In genomic region chr16:5845046-5845445, GRCh38 we compare ENCODE assay signal across 19 cellular contexts.
DNase-seq lines count a peak whose midpoint lies in the region; ATAC-seq, FAIRE-seq and TF ChIP-seq lines count a peak whose summit lies in the region.
"Had no signal": no experiment of that assay in that cellular context is flagged by ENCODE, and none has a peak within 500 bp of the region (broad histone marks: within the 10 kb centered on the region; RNA-seq: fewer than 3 reads in every experiment).

No MANE protein-coding gene starts in this region.

- FAIRE-seq in bronchial epithelial cell (lab: Jason Lieb, UNC) (no peak), urothelium cell line (lab: Jason Lieb, UNC) (no peak)
- FAIRE-seq: GM12878, GM18507, H54 had no signal

- no peak for TF ChIP-seq POLR2A in prostate gland (IDR thresholded peaks at IDR 0.05)

- peak; percentile 41 for DNase-seq in NCI-H82 (lab: John Stamatoyannopoulos, UW)
- DNase-seq in NCI-H82 treated with DMSO at 0.1 percent for 48 hours (lab: John Stamatoyannopoulos, UW; ENCODE audit: unreplicated experiment) = no peak
- DNase-seq in RWPE2 (ENCODE audit: low spot score) = no peak
- DNase-seq in bronchial epithelial cell (ENCODE audit: low read depth) = peak; percentile 13
- DNase-seq in urothelium cell line (ENCODE audit: low spot score) = peak; percentile 44
- no peak for DNase-seq in amniotic stem cell (lab: John Stamatoyannopoulos, UW)
- DNase-seq in prostate gland (ENCODE audit: low spot score) = no peak
- DNase-seq in SJCRH30 = no peak
- DNase-seq: AML-193; Calu3; CD8-positive, alpha-beta memory T cell; DMS79; GM23248 had no signal

- H3K4me1 ChIP-seq in RWPE2 (ENCODE audit: insufficient read depth, poor library complexity, severe bottlenecking) (no peaks in the 10 kb centered on the region), prostate gland (replicated peaks) (no peaks in the 10 kb centered on the region), SJCRH30 (no peaks in the 10 kb centered on the region)
- H3K4me1 ChIP-seq: BLaER1 had no signal

- no peak for TF ChIP-seq CTCF in RWPE2 (IDR thresholded peaks at IDR 0.05; ENCODE audit: poor library complexity, severe bottlenecking)
- no peak for TF ChIP-seq CTCF in bronchial epithelial cell (IDR thresholded peaks at IDR 0.05; ENCODE audit: insufficient read depth, low read length, severe bottlenecking)
- no peak for TF ChIP-seq CTCF in prostate gland (IDR thresholded peaks at IDR 0.05)

- intact Hi-C loops in prostate gland (cut with DNase I) = no loop called here

- WGBS in prostate gland = 33% methylated on average over 3 of the region's 3 CpGs

- H3K27ac ChIP-seq in RWPE2 (ENCODE audit: poor library complexity, severe bottlenecking) (no peak overlapping the region), prostate gland (no peak overlapping the region), SJCRH30 (no peak overlapping the region)
- H3K27ac ChIP-seq: 22Rv1, BLaER1, GM23248 had no signal

- H3K9me3 ChIP-seq in RWPE2 (ENCODE audit: severe bottlenecking) (no peaks in the 10 kb centered on the region), prostate gland (no peaks in the 10 kb centered on the region), SJCRH30 (replicated peaks) (no peaks in the 10 kb centered on the region)
- H3K9me3 ChIP-seq: BLaER1 had no signal

- H3K27me3 ChIP-seq in RWPE2 (ENCODE audit: insufficient read depth, poor library complexity, severe bottlenecking) (no peaks in the 10 kb centered on the region), bronchial epithelial cell (ENCODE audit: control insufficient read depth, insufficient read depth, low read length) (no peaks in the 10 kb centered on the region), prostate gland (replicated peaks; ENCODE audit: insufficient read depth) (no peaks in the 10 kb centered on the region), SJCRH30 (no peaks in the 10 kb centered on the region)
- H3K27me3 ChIP-seq: BLaER1 had no signal

- H3K36me3 ChIP-seq in RWPE2 (ENCODE audit: low read depth) (no peaks in the 10 kb centered on the region), bronchial epithelial cell (ENCODE audit: control insufficient read depth, insufficient read depth, low read length) (no peaks in the 10 kb centered on the region), prostate gland (no peaks in the 10 kb centered on the region), SJCRH30 (no peaks in the 10 kb centered on the region)
- H3K36me3 ChIP-seq: BLaER1 had no signal

- no peak overlapping the region for H3K4me3 ChIP-seq in RWPE2 (ENCODE audit: severe bottlenecking)
- H3K4me3 ChIP-seq in bronchial epithelial cell (ENCODE audit: low read depth, low read length) = no peak overlapping the region
- no peak overlapping the region for H3K4me3 ChIP-seq in prostate gland
- H3K4me3 ChIP-seq in SJCRH30 = no peak overlapping the region
- H3K4me3 ChIP-seq: BLaER1, GM12878, GM23248 had no signal

- 0 out of 3 replicates have a peak, but pooled peaks have one; percentile 44 for ATAC-seq in RWPE2 (ENCODE audit: low read depth)
- ATAC-seq: GM12878, HCT116 had no signal

Comparison
In these comparisons a context has a peak if more than half of its experiments do, and no peak if none do; other contexts are left out.
1. DNase-seq: peak in NCI-H82 (single experiment), bronchial epithelial cell (single experiment) and urothelium cell line (single experiment); none in NCI-H82 treated with DMSO at 0.1 percent for 48 hours (single experiment), RWPE2 (single experiment), amniotic stem cell (single experiment), prostate gland (single experiment) and SJCRH30 (0 of 2).